Comparison of ENCODE assay signal across 1 cellular context in genomic region chr1:183635606-183636333, GRCh38.
TF ChIP-seq lines count a peak whose summit lies in the region.

Gene ARPC5, minus strand, starts transcription at chr1:183635783. Its CDS starts 124 bp downstream, at chr1:183635659.

TF ChIP-seq in HepG2, 621 proteins besides CTCF, POLR2A, EP300 and RAD21 (continued from another document and continues in another):
- TF ChIP-seq ZBTB40 (IDR thresholded peaks at IDR 0.05) (no peak), ZBTB40 (CRISPR knock-in tag; IDR thresholded peaks at IDR 0.05) (peak; percentile 55; the same call in 1 of the 2 replicates), CREBL2 (CRISPR knock-in tag; IDR thresholded peaks at IDR 0.05; ENCODE audit: borderline replicate concordance) (no peak), CREB1 (IDR thresholded peaks at IDR 0.05) (no peak), CREB1 (CRISPR knock-in tag; IDR thresholded peaks at IDR 0.05) (no peak), ZNF484 (CRISPR knock-in tag; IDR thresholded peaks at IDR 0.05; ENCODE audit: borderline replicate concordance, low read depth) (no peak), KDM5B (CRISPR knock-in tag; IDR thresholded peaks at IDR 0.05; ENCODE audit: borderline replicate concordance) (peak; percentile 79), HNRNPH1 (optimal IDR thresholded peaks at IDR 0.05; ENCODE audit: low read depth, low read length) (no peak), MIER2 (CRISPR knock-in tag; IDR thresholded peaks at IDR 0.05) (0 out of 2 replicates have a peak, but pooled peaks have one; percentile 14), CENPX (CRISPR knock-in tag; IDR thresholded peaks at IDR 0.05) (no peak), MNT (IDR thresholded peaks at IDR 0.05) (peak; percentile 19; the same call in 1 of the 2 replicates), KDM5A (IDR thresholded peaks at IDR 0.05; ENCODE audit: borderline replicate concordance, low read length) (peak; percentile 86), ZBTB1 (CRISPR knock-in tag; IDR thresholded peaks at IDR 0.05; ENCODE audit: borderline replicate concordance) (no peak), ZNF792 (CRISPR knock-in tag; IDR thresholded peaks at IDR 0.05) (no peak), ZFP41 (CRISPR knock-in tag; IDR thresholded peaks at IDR 0.05; ENCODE audit: borderline replicate concordance) (peak; percentile 85; the same call in 1 of the 2 replicates), AKNA (CRISPR knock-in tag; IDR thresholded peaks at IDR 0.05; ENCODE audit: borderline replicate concordance) (no peak), ZBED4 (CRISPR knock-in tag; IDR thresholded peaks at IDR 0.05; ENCODE audit: borderline replicate concordance) (no peak; the same call in 1 of the 2 replicates), MED13 (CRISPR knock-in tag; IDR thresholded peaks at IDR 0.05) (no peak; the same call in 1 of the 2 replicates), AHR (CRISPR knock-in tag; IDR thresholded peaks at IDR 0.05) (no peak), ATF1 (CRISPR knock-in tag; IDR thresholded peaks at IDR 0.05) (no peak), TBX2 (CRISPR knock-in tag; IDR thresholded peaks at IDR 0.05; ENCODE audit: borderline replicate concordance) (peak; percentile 1; the same call in 1 of the 2 replicates), ATF5 (CRISPR knock-in tag; IDR thresholded peaks at IDR 0.05; ENCODE audit: low read depth) (no peak), ZNF121 (CRISPR knock-in tag; IDR thresholded peaks at IDR 0.05) (no peak), MAFK (conservative IDR thresholded peaks at IDR 0.05 in 1 of 2, IDR thresholded peaks at IDR 0.05 in 1 of 2; ENCODE audit: low read length in 2 of 2) (no peak), ZNF768 (CRISPR knock-in tag; IDR thresholded peaks at IDR 0.05) (no peak; the same call in 1 of the 2 replicates), EEA1 (CRISPR knock-in tag; IDR thresholded peaks at IDR 0.05; ENCODE audit: borderline replicate concordance) (peak; percentile 82; the same call in 1 of the 2 replicates), ESRRA (CRISPR knock-in tag; IDR thresholded peaks at IDR 0.05; ENCODE audit: low read depth) (peak; percentile 60; the same call in 1 of the 2 replicates), MAF1 (CRISPR knock-in tag; IDR thresholded peaks at IDR 0.05; ENCODE audit: borderline replicate concordance) (0 out of 2 replicates have a peak, but pooled peaks have one; percentile 65), ATM (IDR thresholded peaks at IDR 0.05; ENCODE audit: borderline replicate concordance) (no peak), ONECUT2 (CRISPR knock-in tag; IDR thresholded peaks at IDR 0.05) (no peak), ZNF136 (CRISPR knock-in tag; IDR thresholded peaks at IDR 0.05; ENCODE audit: low read depth) (0 out of 2 replicates have a peak, but pooled peaks have one; percentile 25)
